ENCODE assay signal across 3 cellular contexts in the genomic region with DNA sequence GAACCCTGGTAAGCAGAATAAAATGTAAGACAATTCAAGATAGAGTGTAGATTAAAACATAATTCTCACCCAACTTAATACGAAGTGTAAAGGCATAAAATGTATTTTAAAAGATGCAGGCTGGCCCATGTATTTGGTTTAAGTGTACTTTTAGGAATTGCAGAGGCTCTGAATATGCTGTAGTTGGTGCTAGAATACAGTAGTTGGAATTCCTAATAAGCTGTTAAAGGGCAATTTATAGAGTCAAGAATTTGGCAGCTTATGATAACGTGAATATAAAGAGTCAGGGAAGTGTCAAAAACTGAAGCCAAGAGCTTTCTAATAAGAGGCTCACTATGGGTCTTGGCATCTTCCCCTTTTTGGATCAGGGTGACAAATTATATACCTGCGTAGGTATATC.
TF ChIP-seq lines count a peak whose summit lies in the region.

No MANE protein-coding gene starts in this region.

TF ChIP-seq in SK-N-SH, 30 proteins besides CTCF, POLR2A, EP300 and RAD21 (continues in another document):
- TF ChIP-seq TCF12 (IDR thresholded peaks at IDR 0.05) (no peak), PBX3 (IDR thresholded peaks at IDR 0.05) (no peak), YY1 (IDR thresholded peaks at IDR 0.05; ENCODE audit: low read depth) (no peak), POLR2AphosphoS5 (IDR thresholded peaks at IDR 0.05; ENCODE audit: low read depth, low read length) (no peak), GABPA (IDR thresholded peaks at IDR 0.05; ENCODE audit: low read depth) (no peak), FOXJ3 (CRISPR knock-in tag; IDR thresholded peaks at IDR 0.05) (no peak), SIN3A (IDR thresholded peaks at IDR 0.05; ENCODE audit: borderline replicate concordance, low read depth, low read length) (no peak), TEAD4 (IDR thresholded peaks at IDR 0.05; ENCODE audit: borderline replicate concordance, insufficient read depth) (no peak), GATA2 (CRISPR knock-in tag; IDR thresholded peaks at IDR 0.05) (no peak), RFX5 (IDR thresholded peaks at IDR 0.05; ENCODE audit: low read length) (no peak)
- TF ChIP-seq, protein P1, sequence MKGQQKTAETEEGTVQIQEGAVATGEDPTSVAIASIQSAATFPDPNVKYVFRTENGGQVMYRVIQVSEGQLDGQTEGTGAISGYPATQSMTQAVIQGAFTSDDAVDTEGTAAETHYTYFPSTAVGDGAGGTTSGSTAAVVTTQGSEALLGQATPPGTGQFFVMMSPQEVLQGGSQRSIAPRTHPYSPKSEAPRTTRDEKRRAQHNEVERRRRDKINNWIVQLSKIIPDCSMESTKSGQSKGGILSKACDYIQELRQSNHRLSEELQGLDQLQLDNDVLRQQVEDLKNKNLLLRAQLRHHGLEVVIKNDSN (IDR thresholded peaks at IDR 0.05; ENCODE audit: borderline replicate concordance, low read depth) = no peak
- TF ChIP-seq, protein P2, sequence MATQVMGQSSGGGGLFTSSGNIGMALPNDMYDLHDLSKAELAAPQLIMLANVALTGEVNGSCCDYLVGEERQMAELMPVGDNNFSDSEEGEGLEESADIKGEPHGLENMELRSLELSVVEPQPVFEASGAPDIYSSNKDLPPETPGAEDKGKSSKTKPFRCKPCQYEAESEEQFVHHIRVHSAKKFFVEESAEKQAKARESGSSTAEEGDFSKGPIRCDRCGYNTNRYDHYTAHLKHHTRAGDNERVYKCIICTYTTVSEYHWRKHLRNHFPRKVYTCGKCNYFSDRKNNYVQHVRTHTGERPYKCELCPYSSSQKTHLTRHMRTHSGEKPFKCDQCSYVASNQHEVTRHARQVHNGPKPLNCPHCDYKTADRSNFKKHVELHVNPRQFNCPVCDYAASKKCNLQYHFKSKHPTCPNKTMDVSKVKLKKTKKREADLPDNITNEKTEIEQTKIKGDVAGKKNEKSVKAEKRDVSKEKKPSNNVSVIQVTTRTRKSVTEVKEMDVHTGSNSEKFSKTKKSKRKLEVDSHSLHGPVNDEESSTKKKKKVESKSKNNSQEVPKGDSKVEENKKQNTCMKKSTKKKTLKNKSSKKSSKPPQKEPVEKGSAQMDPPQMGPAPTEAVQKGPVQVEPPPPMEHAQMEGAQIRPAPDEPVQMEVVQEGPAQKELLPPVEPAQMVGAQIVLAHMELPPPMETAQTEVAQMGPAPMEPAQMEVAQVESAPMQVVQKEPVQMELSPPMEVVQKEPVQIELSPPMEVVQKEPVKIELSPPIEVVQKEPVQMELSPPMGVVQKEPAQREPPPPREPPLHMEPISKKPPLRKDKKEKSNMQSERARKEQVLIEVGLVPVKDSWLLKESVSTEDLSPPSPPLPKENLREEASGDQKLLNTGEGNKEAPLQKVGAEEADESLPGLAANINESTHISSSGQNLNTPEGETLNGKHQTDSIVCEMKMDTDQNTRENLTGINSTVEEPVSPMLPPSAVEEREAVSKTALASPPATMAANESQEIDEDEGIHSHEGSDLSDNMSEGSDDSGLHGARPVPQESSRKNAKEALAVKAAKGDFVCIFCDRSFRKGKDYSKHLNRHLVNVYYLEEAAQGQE (IDR thresholded peaks at IDR 0.05; ENCODE audit: low read depth, low read length) = no peak
- TF ChIP-seq, protein P3, sequence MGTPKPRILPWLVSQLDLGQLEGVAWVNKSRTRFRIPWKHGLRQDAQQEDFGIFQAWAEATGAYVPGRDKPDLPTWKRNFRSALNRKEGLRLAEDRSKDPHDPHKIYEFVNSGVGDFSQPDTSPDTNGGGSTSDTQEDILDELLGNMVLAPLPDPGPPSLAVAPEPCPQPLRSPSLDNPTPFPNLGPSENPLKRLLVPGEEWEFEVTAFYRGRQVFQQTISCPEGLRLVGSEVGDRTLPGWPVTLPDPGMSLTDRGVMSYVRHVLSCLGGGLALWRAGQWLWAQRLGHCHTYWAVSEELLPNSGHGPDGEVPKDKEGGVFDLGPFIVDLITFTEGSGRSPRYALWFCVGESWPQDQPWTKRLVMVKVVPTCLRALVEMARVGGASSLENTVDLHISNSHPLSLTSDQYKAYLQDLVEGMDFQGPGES (IDR thresholded peaks at IDR 0.05; ENCODE audit: low read depth, low read length) = no peak

TF ChIP-seq in endothelial cell of umbilical vein, 7 proteins besides CTCF, POLR2A, EP300 and RAD21:
- no peak for TF ChIP-seq EZH2 (IDR thresholded peaks at IDR 0.05; ENCODE audit: borderline replicate concordance, low read depth, low read length, severe bottlenecking)
- TF ChIP-seq GATA2 (IDR thresholded peaks at IDR 0.05; ENCODE audit: insufficient read depth, insufficient read length, low read depth, low read length) = no peak
- no peak for TF ChIP-seq POLR2AphosphoS5 (IDR thresholded peaks at IDR 0.05; ENCODE audit: insufficient read depth, low read depth, low read length)
- TF ChIP-seq JUN (IDR thresholded peaks at IDR 0.05; ENCODE audit: borderline replicate concordance, insufficient read depth, insufficient read length, low read depth) = no peak
- TF ChIP-seq MYC (IDR thresholded peaks at IDR 0.05; ENCODE audit: low read depth, low read length) = no peak
- TF ChIP-seq FOS (IDR thresholded peaks at IDR 0.05; ENCODE audit: borderline replicate concordance, insufficient read depth, low read length) = no peak
- no peak for TF ChIP-seq MAX (IDR thresholded peaks at IDR 0.05; ENCODE audit: insufficient read depth, insufficient read length)

TF ChIP-seq in neural cell, 6 proteins besides CTCF, POLR2A, EP300 and RAD21:
- TF ChIP-seq POLR2AphosphoS5 (IDR thresholded peaks at IDR 0.05) = no peak
- TF ChIP-seq SMC3 (conservative IDR thresholded peaks at IDR 0.05; ENCODE audit: poor library complexity) = no peak
- no peak for TF ChIP-seq EZH2 (IDR thresholded peaks at IDR 0.05; ENCODE audit: borderline replicate concordance, insufficient read depth, low read length, poor library complexity, severe bottlenecking)
- TF ChIP-seq, protein P2 (IDR thresholded peaks at IDR 0.05; ENCODE audit: borderline replicate concordance) = no peak
- TF ChIP-seq TAF1 (IDR thresholded peaks at IDR 0.05; ENCODE audit: low read depth) = no peak
- no peak for TF ChIP-seq MXI1 (conservative IDR thresholded peaks at IDR 0.05; ENCODE audit: poor library complexity, severe bottlenecking)
